Comparison of ENCODE assay signal across 9 cellular contexts in the genomic region with DNA sequence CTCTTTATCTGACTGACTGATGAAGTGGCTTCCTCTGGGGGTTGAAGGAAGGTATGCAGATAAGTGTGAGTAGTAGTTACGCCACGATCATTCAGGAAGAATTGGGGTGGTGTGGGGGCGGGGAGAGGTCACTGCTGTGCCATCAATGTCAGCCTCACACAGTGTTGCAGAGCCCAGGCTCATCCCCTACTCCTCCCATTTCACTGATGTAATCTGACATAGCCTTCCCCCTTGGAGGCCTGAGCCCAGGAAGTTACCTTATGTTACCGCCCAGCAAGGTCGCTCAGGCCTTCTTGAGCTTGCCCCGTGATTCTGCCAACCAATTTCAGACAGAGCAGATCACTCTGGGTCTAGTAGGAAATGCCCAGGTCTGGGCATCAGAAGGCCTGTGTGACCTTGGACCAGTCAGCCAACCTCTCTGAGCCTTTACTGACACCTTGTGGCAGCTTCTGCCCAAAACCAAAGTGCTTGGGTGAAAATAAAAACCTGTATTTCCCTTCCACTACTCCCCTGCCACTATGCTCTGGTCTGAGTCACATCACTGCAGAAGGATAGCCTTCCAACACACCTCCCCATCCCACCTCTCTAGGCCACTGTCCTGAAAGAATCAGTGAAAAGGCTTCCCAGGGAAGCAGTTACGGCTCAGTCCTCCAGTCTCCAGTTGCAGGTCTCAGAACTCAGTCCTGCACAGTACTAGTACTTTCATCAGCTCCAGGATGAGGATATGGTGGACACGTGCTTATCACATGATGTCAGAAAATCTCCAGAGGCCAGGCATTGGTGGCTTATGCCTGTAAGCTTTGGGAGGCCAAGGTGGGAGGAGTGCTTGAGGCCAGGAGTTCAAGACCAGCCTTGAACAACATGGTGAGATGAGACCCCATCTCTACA. TPM values are rescaled to one million over a fixed set of nuclear protein-coding genes. Genes with fewer than 3 reads are reported as not detected.
DNase-seq lines count a peak whose midpoint lies in the region; ATAC-seq, FAIRE-seq and TF ChIP-seq lines count a peak whose summit lies in the region.
"Had no signal": no experiment of that assay in that cellular context is flagged by ENCODE, and none has a peak within 500 bp of the region (broad histone marks: within the 10 kb centered on the region; RNA-seq: fewer than 3 reads in every experiment).

No MANE protein-coding gene starts in this region.

- no TSS peak for BruUV-seq in GM12878 (replicated peaks; lab: Mats Ljungman, UMichigan)

- intact Hi-C loops in GM12878 (cut with micrococcal nuclease; ENCODE audit: unreplicated experiment) (no loop called here), ascending aorta (cut with DNase I) (no loop called here), thyroid gland (cut with DNase I) (no loop called here)

- H3K9ac ChIP-seq in GM12878 (ENCODE audit: control insufficient read depth, insufficient read depth, low read length) (no peak overlapping the region), mesendoderm (ENCODE audit: low read length) (no peak overlapping the region)

- 0 out of 3 replicates have a peak, but pooled peaks have one; percentile 21 for ATAC-seq in GM12878

- in situ Hi-C loops in GM12878 (cut with MboI) = no loop called here

- no peak for FAIRE-seq in GM12878 (lab: Jason Lieb, UNC)

- H2BK120ac ChIP-seq in mesendoderm (ENCODE audit: low read depth, low read length) = no peak overlapping the region

- H4K5ac ChIP-seq in mesendoderm (ENCODE audit: low read length) = no peak overlapping the region

- no peaks in the 10 kb centered on the region for H4K20me1 ChIP-seq in GM12878 (ENCODE audit: control insufficient read depth, insufficient read depth)

- TF ChIP-seq CTCF in GM12878 (IDR thresholded peaks at IDR 0.05 in 2 of 3, conservative IDR thresholded peaks at IDR 0.05 in 1 of 3; ENCODE audit: control insufficient read depth in 2 of 3, extremely low read depth in 1 of 3, insufficient read depth in 1 of 3, low read depth in 3 of 3, low read length in 3 of 3) (peak in 2 of 3 experiments; percentile 16 to 30; a peak in 2 of 6 replicates), ascending aorta (IDR thresholded peaks at IDR 0.05) (peak in 1 of 3 experiments; percentile 12), thyroid gland (IDR thresholded peaks at IDR 0.05) (no peak)

- H3K4me2 ChIP-seq in GM12878 (ENCODE audit: control insufficient read depth, insufficient read depth) (no peak overlapping the region), mesendoderm (ENCODE audit: low read length) (no peak overlapping the region)

- RAD21 ChIA-PET in GM12878 (lab: Charles Lee; ENCODE audit: unreplicated experiment) = no interaction called here

- H3K36me3 ChIP-seq in GM12878 (ENCODE audit: control insufficient read depth in 2 of 2, insufficient read depth in 2 of 2, low read length in 1 of 2) = no peaks in the 10 kb centered on the region
- H3K36me3 ChIP-seq in mesendoderm (ENCODE audit: control insufficient read depth, insufficient read depth, low read length) = no peaks in the 10 kb centered on the region
- no peaks in the 10 kb centered on the region for H3K36me3 ChIP-seq in ascending aorta
- H3K36me3 ChIP-seq in thyroid gland = no peaks in the 10 kb centered on the region
- H3K36me3 ChIP-seq: vagina had no signal

- POLR2A ChIA-PET in GM12878 (lab: Charles Lee) = no interaction called here

- no peak overlapping the region for H2AK5ac ChIP-seq in mesendoderm (ENCODE audit: low read length)

- H3K27ac ChIP-seq in GM12878 (ENCODE audit: control insufficient read depth, insufficient read depth) (no peak overlapping the region), mesendoderm (ENCODE audit: low read depth, low read length) (no peak overlapping the region), ascending aorta (no peak overlapping the region), thyroid gland (no peak overlapping the region)
- H3K27ac ChIP-seq: vagina had no signal

- TF ChIP-seq POLR2A in GM12878 (IDR thresholded peaks at IDR 0.05; ENCODE audit: low read depth, low read length) (no peak), thyroid gland (IDR thresholded peaks at IDR 0.05) (no peak)

- no peaks in the 10 kb centered on the region; a peak in 1 of 4 replicates for H3K27me3 ChIP-seq in GM12878 (replicated peaks in 1 of 2; ENCODE audit: control insufficient read depth in 2 of 2, insufficient read depth in 2 of 2, low read length in 1 of 2)
- H3K27me3 ChIP-seq in mesendoderm (ENCODE audit: insufficient read depth, low read length, poor library complexity) = no peaks in the 10 kb centered on the region
- no peaks in the 10 kb centered on the region for H3K27me3 ChIP-seq in ascending aorta
- no peaks in the 10 kb centered on the region for H3K27me3 ChIP-seq in thyroid gland
- H3K27me3 ChIP-seq: vagina had no signal

- 10% methylated on average over 8 of the region's 8 CpGs for WGBS in GM12878 (ENCODE audit: insufficient coverage, insufficient replicate concordance, low lambda C conversion rate, missing lambda C conversion rate)
- no CpG with 5 or more reads among the region's 8 CpGs for WGBS in mesendoderm (ENCODE audit: extremely low coverage, insufficient coverage, low lambda C conversion rate)
- WGBS in thyroid gland, 2 donors = 63 to 73% methylated on average over 8 of the region's 8 CpGs

- no peak overlapping the region for H3K56ac ChIP-seq in mesendoderm (ENCODE audit: low read length)

- TF ChIP-seq EP300 in GM12878 (IDR thresholded peaks at IDR 0.05; ENCODE audit: borderline replicate concordance in 1 of 2, control insufficient read depth in 1 of 2, low read depth in 2 of 2, low read length in 2 of 2) = no peak

- TF ChIP-seq RAD21 in GM12878 (IDR thresholded peaks at IDR 0.05; ENCODE audit: insufficient read depth, low read depth, low read length) = peak; percentile 11; the same call in 1 of the 2 replicates

- H2BK5ac ChIP-seq in mesendoderm (ENCODE audit: low read length) = no peak overlapping the region

- H3K9me3 ChIP-seq in GM12878 (replicated peaks; ENCODE audit: control insufficient read depth, insufficient read depth, low read length) = no peaks in the 10 kb centered on the region
- H3K9me3 ChIP-seq in ascending aorta = no peaks in the 10 kb centered on the region
- H3K9me3 ChIP-seq in thyroid gland = no peaks in the 10 kb centered on the region
- H3K9me3 ChIP-seq: vagina had no signal

- SMC1A ChIA-PET in GM12878 (lab: Charles Lee; ENCODE audit: uncharacterized antibody, unreplicated experiment) = no interaction called here

- H3K23ac ChIP-seq in mesendoderm (ENCODE audit: low read length) = no peak overlapping the region

- no peak overlapping the region for H3K18ac ChIP-seq in mesendoderm (ENCODE audit: low read length)

- H2BK15ac ChIP-seq in mesendoderm (replicated peaks; ENCODE audit: low read depth) = no peak overlapping the region

- no peaks in the 10 kb centered on the region for H3K79me2 ChIP-seq in GM12878 (ENCODE audit: control insufficient read depth, insufficient read depth, low read length)
- H3K79me2 ChIP-seq in mesendoderm (ENCODE audit: control insufficient read depth, insufficient read depth, low read length) = no peaks in the 10 kb centered on the region

- H4K8ac ChIP-seq in mesendoderm (ENCODE audit: low read depth, low read length) = no peak overlapping the region

- H2AFZ ChIP-seq in GM12878 (ENCODE audit: control insufficient read depth, low read depth, low read length) = no peak overlapping the region

- H3K4me3 ChIP-seq in GM12878 (no peak overlapping the region), mesendoderm (ENCODE audit: low read length) (no peak overlapping the region), ascending aorta (no peak overlapping the region), thyroid gland (replicated peaks in 1 of 3) (no peak overlapping the region)
- H3K4me3 ChIP-seq: vagina had no signal

- DNase-seq in ELF-1 (ENCODE audit: low read depth, low spot score) (peak; percentile 62), LHCN-M2 (ENCODE audit: low read depth) (peak; percentile 25), GM12878 (ENCODE audit: low read depth, low spot score) (no peak), mesendoderm (peak; percentile 68), ascending aorta (ENCODE audit: low spot score in 2 of 2) (no peak), NCI-H187 (lab: John Stamatoyannopoulos, UW) (no peak), thyroid gland (no peak)
- DNase-seq: NCI-H1092 had no signal

- no peaks in the 10 kb centered on the region for H3K79me1 ChIP-seq in mesendoderm (ENCODE audit: low read length)

- CTCF ChIA-PET in GM12878 (lab: Yijun Ruan, JAX) = no interaction called here

- H3K4ac ChIP-seq in mesendoderm (ENCODE audit: low read depth, low read length) = no peak overlapping the region

- no peaks in the 10 kb centered on the region for H3K4me1 ChIP-seq in GM12878 (ENCODE audit: control insufficient read depth, insufficient read depth, low read length)
- peaks cover 4% of the 10 kb centered on the region for H3K4me1 ChIP-seq in mesendoderm (ENCODE audit: control insufficient read depth, low read depth, low read length)
- H3K4me1 ChIP-seq in ascending aorta = no peaks in the 10 kb centered on the region
- peaks cover 0 to 11% of the 10 kb centered on the region in 2 donors for H3K4me1 ChIP-seq in thyroid gland

RNA-seq across cellular contexts. Expression of a gene that starts 28.1 kb away (rescaled TPM):
- total RNA-seq in LHCN-M2 (2014; rRNA removed) (0.19 and 0.29 TPM in 2 replicates), GM12878 (2014; rRNA removed) (not detected in 2 replicates), GM12878 (2014; rRNA removed; fragmentation: Illumina TruSeq; extraction: Trizol) (not detected in 2 replicates), GM12878 (2021) (not detected in 2 replicates), ascending aorta (13.0 TPM), thyroid gland (1 to 10 TPM in 3 of 4 donors, under 1 TPM in 1; 0.83 to 2.5 (median 2.0) TPM)
- polyA plus RNA-seq in LHCN-M2 (2012) = 0.60 TPM
- total RNA-seq in GM12878 (2013; cell fraction: nucleolus; rRNA removed) = not detected in 2 replicates
- polyA plus RNA-seq in GM12878 (2011; ENCODE audit: low read depth) = not detected
- polyA plus RNA-seq in GM12878 (2011; rRNA removed) (not detected in 2 replicates), GM12878 (2014; fragmentation: Illumina TruSeq; extraction: Trizol) (not detected in 2 replicates), GM12878 (2014; fragmentation: Nextera tagmentation; extraction: Ambion mirVana) (not detected), GM12878 (2014; rRNA removed) (not detected in 2 replicates), GM12878 (2016; fragmentation: Nextera tagmentation; extraction: Ambion mirVana) (not detected)
- polyA plus RNA-seq in GM12878 (2011; cell fraction: cytosol; rRNA removed) = not detected in 2 replicates
- not detected in 2 replicates for polyA plus RNA-seq in GM12878 (2011; cell fraction: nucleus; rRNA removed)
- polyA plus RNA-seq in GM12878 (2012) = not detected in 2 replicates
- polyA minus RNA-seq in GM12878 (2011; rRNA and poly(A)+ RNA removed) = not detected in 2 replicates
- not detected in 2 replicates for polyA minus RNA-seq in GM12878 (2011; cell fraction: cytosol; rRNA and poly(A)+ RNA removed)
- not detected in 2 replicates for polyA minus RNA-seq in GM12878 (2011; cell fraction: nucleus; rRNA and poly(A)+ RNA removed)
- polyA plus RNA-seq in mesendoderm (2013, experiment 1 of 2) = 4.2 TPM
- 4.1 TPM for polyA plus RNA-seq in mesendoderm (2013, experiment 2 of 2)

Comparison
In these comparisons a context has a peak if more than half of its experiments do, and no peak if none do; other contexts are left out.
1. DNase-seq: peak in ELF-1 (single experiment), LHCN-M2 (single experiment) and mesendoderm (single experiment); none in GM12878 (single experiment), ascending aorta (0 of 2), NCI-H187 (0 of 2) and thyroid gland (0 of 2).
2. CTCF ChIP-seq: peak in GM12878 (2 of 3); none in thyroid gland (0 of 6).